ENCODE assay signal across 9 cellular contexts in the genomic region with DNA sequence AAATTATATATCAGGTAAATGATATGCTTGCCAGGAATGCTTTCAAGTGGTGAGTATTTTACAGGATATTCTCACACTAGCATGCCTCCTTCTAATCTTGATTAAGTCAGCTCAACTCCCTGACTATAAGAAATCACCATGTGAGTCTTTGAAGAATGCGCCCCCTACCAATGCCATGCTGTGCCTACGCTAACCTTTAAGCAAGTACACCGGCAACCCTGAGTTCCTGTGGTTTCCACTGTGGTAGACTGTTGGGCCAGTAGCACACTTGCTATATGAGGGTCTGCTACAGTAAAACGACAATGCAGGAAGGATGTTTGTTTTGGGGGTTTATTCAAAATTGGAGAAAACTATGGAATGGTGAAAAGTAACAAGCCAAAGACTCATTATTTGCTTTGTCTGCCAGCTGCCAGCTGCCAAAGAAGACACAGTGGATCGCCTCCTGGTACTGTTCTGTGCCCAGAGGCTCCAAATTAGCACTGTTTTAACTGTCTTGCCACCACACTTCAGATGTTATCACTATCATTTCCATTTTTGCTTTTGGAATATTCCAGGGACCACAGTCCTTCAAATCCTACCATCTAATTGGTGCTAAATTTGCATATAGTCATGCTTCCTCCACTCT.
A peak's percentile ranks its signal among the peaks of the same experiment; 100 is the strongest.
DNase-seq lines count a peak whose midpoint lies in the region; ATAC-seq and TF ChIP-seq lines count a peak whose summit lies in the region.
"Had no signal": no experiment of that assay in that cellular context is flagged by ENCODE, and none has a peak within 500 bp of the region (broad histone marks: within the 10 kb centered on the region; RNA-seq: fewer than 3 reads in every experiment).

No MANE protein-coding gene starts in this region.

- peak; percentile 31 for TF ChIP-seq CTCF in epithelial cell of proximal tubule (conservative IDR thresholded peaks at IDR 0.05; ENCODE audit: low read depth, low read length)

- DNase-seq in D341Med (ENCODE audit: low spot score) (peak; percentile 58), NCI-H748 treated with DMSO at 0.1 percent for 48 hours (lab: John Stamatoyannopoulos, UW) (peak; percentile 27), epithelial cell of proximal tubule (ENCODE audit: low read depth) (no peak), DMS114 treated with DMSO at 0.1 percent for 48 hours (lab: John Stamatoyannopoulos, UW; ENCODE audit: unreplicated experiment) (no peak), SKM-1 treated with dmso at 0.1 percent for 144 hours (lab: John Stamatoyannopoulos, UW; ENCODE audit: unreplicated experiment) (no peak), C1 segment of cervical spinal cord (lab: John Stamatoyannopoulos, UW) (no peak)
- DNase-seq: stimulated activated CD4-positive, alpha-beta T cell treated with anti-CD3 and anti-CD28 coated beads, Interleukin-4, amount 100 ng/mL, for 24 hours had no signal

- ATAC-seq in GM19397 (IDR thresholded peaks at IDR 0.05; ENCODE audit: unreplicated experiment): peak; percentile 62
- ATAC-seq in GM19455 (IDR thresholded peaks at IDR 0.05; ENCODE audit: unreplicated experiment): no peak

- no peak overlapping the region for H3K4me3 ChIP-seq in epithelial cell of proximal tubule (ENCODE audit: low read depth, low read length)

Comparison
In these comparisons a context has a peak if more than half of its experiments do, and no peak if none do; other contexts are left out.
1. DNase-seq: peak in D341Med (single experiment) and NCI-H748 treated with DMSO at 0.1 percent for 48 hours (single experiment); none in epithelial cell of proximal tubule (single experiment), DMS114 treated with DMSO at 0.1 percent for 48 hours (single experiment), SKM-1 treated with dmso at 0.1 percent for 144 hours (single experiment) and C1 segment of cervical spinal cord (0 of 14).